20 cellular contexts compared by ENCODE assay signal in the genomic region with DNA sequence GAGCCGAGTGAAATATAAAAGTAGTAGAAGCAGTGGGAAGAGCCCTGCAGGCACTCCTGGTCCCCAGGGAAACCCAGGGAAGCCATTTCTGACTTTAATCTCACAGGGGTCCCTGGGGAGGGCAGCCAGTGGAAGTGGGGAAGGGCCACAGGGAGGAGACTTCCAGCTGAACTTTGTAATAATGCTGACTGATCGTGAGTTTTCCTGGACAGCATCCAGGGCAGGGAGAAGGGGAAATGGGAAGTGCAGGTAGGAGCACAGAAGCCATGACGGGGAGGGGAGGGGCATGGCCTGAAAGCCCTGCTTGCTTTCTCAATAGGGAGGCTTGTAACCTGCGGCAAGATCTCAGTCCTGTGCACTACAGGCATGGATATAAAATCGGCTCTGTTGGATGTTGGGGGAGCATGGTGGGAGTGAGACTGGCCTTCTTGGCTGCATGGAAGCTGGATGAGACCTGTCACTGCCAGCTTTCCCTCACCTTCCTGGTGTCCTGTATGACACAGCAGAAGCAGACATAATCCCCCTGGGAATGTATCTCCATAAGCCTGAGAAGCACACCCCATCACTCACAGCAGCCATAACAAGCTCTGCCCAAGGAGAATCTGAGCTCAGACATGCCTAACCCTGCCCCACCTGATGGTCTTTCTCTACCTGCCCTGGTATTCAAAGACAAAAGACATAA. TPM values are rescaled to one million over a fixed set of nuclear protein-coding genes. Genes with fewer than 3 reads are reported as not detected.
DNase-seq lines count a peak whose midpoint lies in the region; ATAC-seq, FAIRE-seq and TF ChIP-seq lines count a peak whose summit lies in the region.
"Had no signal": no experiment of that assay in that cellular context is flagged by ENCODE, and none has a peak within 500 bp of the region (broad histone marks: within the 10 kb centered on the region; RNA-seq: fewer than 3 reads in every experiment).

No MANE protein-coding gene starts in this region.

- TF ChIP-seq POLR2A in HepG2 (IDR thresholded peaks at IDR 0.05; ENCODE audit: insufficient read depth in 1 of 2, low read depth in 2 of 2, low read length in 2 of 2): no peak
- no peak for TF ChIP-seq POLR2A in right lobe of liver (IDR thresholded peaks at IDR 0.05)
- TF ChIP-seq POLR2A in vagina (IDR thresholded peaks at IDR 0.05): no peak

- H3K36me3 ChIP-seq in HepG2 (replicated peaks in 1 of 2; ENCODE audit: control insufficient read depth in 1 of 2, insufficient read depth in 2 of 2, low read length in 2 of 2) (peaks cover 0 to 5% of the 10 kb centered on the region in 2 experiments; a peak in 2 of 5 replicates), right lobe of liver (no peaks in the 10 kb centered on the region), Panc1 (ENCODE audit: control insufficient read depth, insufficient read depth, low read length) (no peaks in the 10 kb centered on the region), vagina (peaks cover 0 to 22% of the 10 kb centered on the region in 2 donors)
- H3K36me3 ChIP-seq: upper lobe of right lung had no signal

- no peaks in the 10 kb centered on the region for H3K9me3 ChIP-seq in HepG2 (ENCODE audit: low read length)
- no peaks in the 10 kb centered on the region for H3K9me3 ChIP-seq in right lobe of liver
- H3K9me3 ChIP-seq in Panc1 (ENCODE audit: control insufficient read depth, insufficient read depth, low read depth, low read length): no peaks in the 10 kb centered on the region
- no peaks in the 10 kb centered on the region for H3K9me3 ChIP-seq in vagina
- H3K9me3 ChIP-seq: upper lobe of right lung had no signal

- no peaks in the 10 kb centered on the region for H4K20me1 ChIP-seq in HepG2 (ENCODE audit: insufficient read depth, low read length)

- no peaks in the 10 kb centered on the region for H3K79me2 ChIP-seq in HepG2 (ENCODE audit: insufficient read depth, low read length)

- H3K27ac ChIP-seq in HepG2 (ENCODE audit: extremely low read length, insufficient read depth, low read length) (no peak overlapping the region), right lobe of liver (no peak overlapping the region), Panc1 (ENCODE audit: low read length) (no peak overlapping the region), vagina (no peak overlapping the region)
- H3K27ac ChIP-seq: gastroesophageal sphincter, upper lobe of right lung had no signal

- POLR2A ChIA-PET in HepG2 (lab: Yijun Ruan, JAX): no interaction called here
- POLR2A ChIA-PET in Panc1 (lab: Charles Lee): no interaction called here
- POLR2A ChIA-PET in activated CD4-positive, alpha-beta T cell treated with anti-CD3 and anti-CD28 coated beads for 36 hours (lab: Charles Lee): no interaction called here

- H3K4me3 ChIP-seq in HepG2 (replicated peaks in 1 of 3; ENCODE audit: insufficient read depth in 1 of 3, low read depth in 2 of 3, low read length in 3 of 3) (no peak overlapping the region), right lobe of liver (no peak overlapping the region), Panc1 (ENCODE audit: low read depth in 2 of 2, low read length in 2 of 2) (no peak overlapping the region), vagina (no peak overlapping the region)
- H3K4me3 ChIP-seq: gastroesophageal sphincter, upper lobe of right lung had no signal

- peaks cover 24% of the 10 kb centered on the region for H3K9me3 Mint-ChIP-seq in activated CD4-positive, alpha-beta T cell treated with anti-CD3 and anti-CD28 coated beads for 36 hours (ENCODE audit: low read depth)

- H3K27me3 Mint-ChIP-seq in activated CD4-positive, alpha-beta T cell treated with anti-CD3 and anti-CD28 coated beads for 36 hours: no peaks in the 10 kb centered on the region
- H3K27me3 Mint-ChIP-seq: central memory CD8-positive, alpha-beta T cell had no signal

- H3K4me2 ChIP-seq in HepG2 (ENCODE audit: low read depth, low read length): no peak overlapping the region; the same call in 1 of the 2 replicates

- TF ChIP-seq CTCF in HepG2 (CRISPR knock-in tag; IDR thresholded peaks at IDR 0.05) (no peak), right lobe of liver (IDR thresholded peaks at IDR 0.05) (no peak), Panc1 (IDR thresholded peaks at IDR 0.05) (no peak), vagina (IDR thresholded peaks at IDR 0.05) (no peak)

- ATAC-seq in HepG2: peak; percentile 52
- ATAC-seq in right lobe of liver: no peak
- ATAC-seq in Panc1: peak; percentile 34; the same call in 1 of the 2 replicates
- ATAC-seq in left colon: peak; percentile 63
- ATAC-seq in activated CD4-positive, alpha-beta T cell treated with anti-CD3 and anti-CD28 coated beads for 36 hours: no peak
- ATAC-seq: stimulated activated naive CD8-positive, alpha-beta T cell treated with anti-CD3 and anti-CD28 coated beads, Interleukin-15, Interleukin-2, amounts not matched to agents 100 U/mL and 50 U/mL, for 24 hours had no signal

- in situ Hi-C loops in HepG2 (cut with HindIII; ENCODE audit: extremely low pct_ligation_motif_present, low pct_unique_long_range_greater_than_20kb) (no loop called here), Panc1 (cut with HindIII; ENCODE audit: low pct_unique_long_range_greater_than_20kb, low sequenced_read_pairs) (no loop called here)

- DNase-seq in HepG2 (ENCODE audit: low spot score) (no peak), right lobe of liver (no peak), Panc1 (ENCODE audit: low read depth, low spot score) (no peak), left colon (peak in 1 of 2 donors; percentile 28), vagina (ENCODE audit: extremely low spot score in 2 of 2) (peak; percentile 82 to 84), kidney tubule cell (ENCODE audit: low spot score) (no peak), HT-29 (ENCODE audit: low spot score) (no peak)
- DNase-seq in activated CD4-positive, alpha-beta T cell treated with anti-CD3 and anti-CD28 coated beads for 36 hours: no peak
- DNase-seq: activated CD4-positive, CD25-positive, alpha-beta regulatory T cell treated with anti-CD3 and anti-CD28 coated beads, Interleukin-2, amount 50 U/mL, for 72 hours; activated gamma-delta T cell treated with Interleukin-2 at 50 U/mL for 16 hours; DND-41; midbrain; NCI-H2107; NCI-H524; stimulated activated naive CD8-positive, alpha-beta T cell treated with anti-CD3 and anti-CD28 coated beads, Interleukin-15, Interleukin-2, amounts not matched to agents 100 U/mL and 50 U/mL, for 24 hours; SW 1271 had no signal

- H2AFZ ChIP-seq in HepG2 (ENCODE audit: low read length): no peak overlapping the region

- no peak overlapping the region for H3K4me3 Mint-ChIP-seq in activated CD4-positive, alpha-beta T cell treated with anti-CD3 and anti-CD28 coated beads for 36 hours
- H3K4me3 Mint-ChIP-seq: central memory CD8-positive, alpha-beta T cell; nephron had no signal

- intact Hi-C loops in HepG2 (cut with micrococcal nuclease; ENCODE audit: unreplicated experiment): no loop called here
- intact Hi-C loops in right lobe of liver (cut with DNase I): no loop called here
- intact Hi-C loops in Panc1 (cut with micrococcal nuclease; ENCODE audit: unreplicated experiment): no loop called here
- intact Hi-C loops in left colon (cut with DNase I, micrococcal nuclease): no loop called here
- intact Hi-C loops in vagina (cut with DNase I): no loop called here
- intact Hi-C loops in activated CD4-positive, alpha-beta T cell treated with anti-CD3 and anti-CD28 coated beads for 36 hours (cut with DNase I, micrococcal nuclease): no loop called here

- no peak for TF ChIP-seq RAD21 in HepG2 (CRISPR knock-in tag; IDR thresholded peaks at IDR 0.05)

- peaks cover 13% of the 10 kb centered on the region for H3K4me1 ChIP-seq in HepG2 (ENCODE audit: insufficient read depth, low read length)
- no peaks in the 10 kb centered on the region for H3K4me1 ChIP-seq in right lobe of liver
- H3K4me1 ChIP-seq in Panc1 (ENCODE audit: control insufficient read depth, insufficient read depth, low read length): no peaks in the 10 kb centered on the region
- no peaks in the 10 kb centered on the region for H3K4me1 ChIP-seq in vagina
- H3K4me1 ChIP-seq: gastroesophageal sphincter had no signal

- no peak overlapping the region for H3K27ac Mint-ChIP-seq in activated CD4-positive, alpha-beta T cell treated with anti-CD3 and anti-CD28 coated beads for 36 hours

- WGBS in HepG2 (ENCODE audit: low lambda C conversion rate): 41% methylated on average over 5 of the region's 5 CpGs
- WGBS in right lobe of liver (ENCODE audit: insufficient coverage, low coverage, low lambda C conversion rate, missing lambda C conversion rate): 74% methylated on average over 4 of the region's 5 CpGs

- H3K36me3 Mint-ChIP-seq in activated CD4-positive, alpha-beta T cell treated with anti-CD3 and anti-CD28 coated beads for 36 hours (ENCODE audit: low read depth): peaks cover 34% of the 10 kb centered on the region

- BruUV-seq in HepG2 (replicated peaks; lab: Mats Ljungman, UMichigan): no TSS peak
- BruUV-seq in Panc1 (replicated peaks; lab: Mats Ljungman, UMichigan): no TSS peak

- H3K27me3 ChIP-seq in HepG2 (ENCODE audit: control insufficient read depth in 1 of 2, insufficient read depth in 2 of 2, low read length in 2 of 2): no peaks in the 10 kb centered on the region
- H3K27me3 ChIP-seq in right lobe of liver: no peaks in the 10 kb centered on the region
- H3K27me3 ChIP-seq in Panc1 (ENCODE audit: control insufficient read depth, insufficient read depth, low read length): no peaks in the 10 kb centered on the region; the same call in 1 of the 2 replicates
- H3K27me3 ChIP-seq in vagina: no peaks in the 10 kb centered on the region
- H3K27me3 ChIP-seq: upper lobe of right lung had no signal

- TF ChIP-seq EP300 in HepG2 (IDR thresholded peaks at IDR 0.05; ENCODE audit: low read depth in 2 of 2, low read length in 2 of 2): no peak
- TF ChIP-seq EP300 in HepG2 (CRISPR knock-in tag; IDR thresholded peaks at IDR 0.05; ENCODE audit: borderline replicate concordance): no peak

- H3K4me1 Mint-ChIP-seq in activated CD4-positive, alpha-beta T cell treated with anti-CD3 and anti-CD28 coated beads for 36 hours: peaks cover 2% of the 10 kb centered on the region

- no peak for FAIRE-seq in HepG2 (lab: Jason Lieb, UNC)

- CTCF ChIA-PET in HepG2 (lab: Yijun Ruan, JAX; ENCODE audit: low intra/inter-chr PET ratio, low total read pairs) (no interaction called here), Panc1 (lab: Charles Lee) (no interaction called here)
- CTCF ChIA-PET in activated CD4-positive, alpha-beta T cell treated with anti-CD3 and anti-CD28 coated beads for 36 hours (lab: Charles Lee): interaction anchor here (1.3 to 1.9 kb wide), 3 partner anchors 12 to 128 kb away, joined by 3 to 11 read pairs (median 4); no protein-coding TSS in a partner anchor

- H3K9ac ChIP-seq in HepG2 (ENCODE audit: insufficient read depth, low read depth, low read length): no peak overlapping the region

RNA-seq across cellular contexts. Expression of a gene that starts 15.1 kb away (rescaled TPM):
- total RNA-seq in HepG2 (2016; rRNA removed; fragmentation: Illumina TruSeq; extraction: Trizol) (5.8 and 6.5 TPM in 2 replicates), right lobe of liver (10 to 100 TPM in 4 of 6 experiments, 1 to 10 TPM in 2; 6.1 to 25.4 (median 10.5) TPM), Panc1 (2021; ENCODE audit: unreplicated experiment) (7.8 TPM), left colon (10 to 100 TPM; 36.4 to 91.7 TPM), vagina (16.7 TPM)
- total RNA-seq in HepG2 (2016; cell fraction: cytosol; rRNA removed; fragmentation: Illumina TruSeq; extraction: Trizol; ENCODE audit: low read depth): 0.91 and 1.5 TPM in 2 replicates
- total RNA-seq in HepG2 (2016; cell fraction: insoluble cytoplasmic fraction; rRNA removed; fragmentation: Illumina TruSeq; extraction: Trizol): 4.7 and 6.3 TPM in 2 replicates
- 2.0 and 2.5 TPM in 2 replicates for total RNA-seq in HepG2 (2016; cell fraction: membrane; rRNA removed; fragmentation: Illumina TruSeq; extraction: Trizol)
- total RNA-seq in HepG2 (2016; cell fraction: nucleus; rRNA removed; fragmentation: Illumina TruSeq; extraction: Trizol): 5.1 and 6.0 TPM in 2 replicates
- 2.6 and 4.1 TPM in 2 replicates for polyA plus RNA-seq in HepG2 (2011; rRNA removed)
- polyA plus RNA-seq in HepG2 (2011; cell fraction: cytosol; rRNA removed): 1.9 and 3.3 TPM in 2 replicates
- polyA plus RNA-seq in HepG2 (2011; cell fraction: nucleus; rRNA removed): 10.6 and 13.3 TPM in 2 replicates
- polyA plus RNA-seq in HepG2 (2012): 3.1 and 3.2 TPM in 2 replicates
- polyA plus RNA-seq in HepG2 (2016; cell fraction: cytosol; fragmentation: Illumina TruSeq; extraction: Trizol; ENCODE audit: low read depth): 0.67 and 0.69 TPM in 2 replicates
- 4.3 and 4.6 TPM in 2 replicates for polyA plus RNA-seq in HepG2 (2016; cell fraction: insoluble cytoplasmic fraction; fragmentation: Illumina TruSeq; extraction: Trizol; ENCODE audit: low read depth)
- 1.1 and 1.5 TPM in 2 replicates for polyA plus RNA-seq in HepG2 (2016; cell fraction: membrane; fragmentation: Illumina TruSeq; extraction: Trizol; ENCODE audit: low read depth)
- polyA plus RNA-seq in HepG2 (2016; cell fraction: nucleus; fragmentation: Illumina TruSeq; extraction: Trizol; ENCODE audit: insufficient read depth, low read depth): 6.6 and 7.4 TPM in 2 replicates
- 6.7 and 7.0 TPM in 2 replicates for polyA minus RNA-seq in HepG2 (2011; rRNA and poly(A)+ RNA removed; ENCODE audit: low replicate concordance)
- polyA minus RNA-seq in HepG2 (2011; cell fraction: cytosol; rRNA and poly(A)+ RNA removed): 2.9 and 4.3 TPM in 2 replicates
- polyA minus RNA-seq in HepG2 (2011; cell fraction: nucleus; rRNA and poly(A)+ RNA removed): 8.6 and 13.1 TPM in 2 replicates
- polyA plus RNA-seq in Panc1 (2012; ENCODE audit: insufficient read length): 4.7 TPM
- total RNA-seq in HT-29 (2014; rRNA removed; shearing (Covaris generic)): 18.0 and 30.6 TPM in 2 replicates
- total RNA-seq in activated CD4-positive, alpha-beta T cell treated with anti-CD3 and anti-CD28 coated beads for 36 hours: 100 to 1,000 TPM; 162 to 169 TPM

RNA-seq across cellular contexts. Expression of a gene that starts 49.1 kb away (rescaled TPM):
- total RNA-seq in HepG2 (2016; rRNA removed; fragmentation: Illumina TruSeq; extraction: Trizol): 35.7 and 46.9 TPM in 2 replicates
- total RNA-seq in HepG2 (2016; cell fraction: cytosol; rRNA removed; fragmentation: Illumina TruSeq; extraction: Trizol; ENCODE audit: low read depth): 13.1 and 13.9 TPM in 2 replicates
- total RNA-seq in HepG2 (2016; cell fraction: insoluble cytoplasmic fraction; rRNA removed; fragmentation: Illumina TruSeq; extraction: Trizol): 36.0 and 40.4 TPM in 2 replicates
- total RNA-seq in HepG2 (2016; cell fraction: membrane; rRNA removed; fragmentation: Illumina TruSeq; extraction: Trizol): 49.7 and 53.9 TPM in 2 replicates
- 22.1 and 28.5 TPM in 2 replicates for total RNA-seq in HepG2 (2016; cell fraction: nucleus; rRNA removed; fragmentation: Illumina TruSeq; extraction: Trizol)
- 24.0 and 26.3 TPM in 2 replicates for polyA plus RNA-seq in HepG2 (2011; rRNA removed)
- 19.7 and 23.1 TPM in 2 replicates for polyA plus RNA-seq in HepG2 (2011; cell fraction: cytosol; rRNA removed)
- 20.8 and 25.8 TPM in 2 replicates for polyA plus RNA-seq in HepG2 (2011; cell fraction: nucleus; rRNA removed)
- polyA plus RNA-seq in HepG2 (2012): 21.5 and 22.7 TPM in 2 replicates
- polyA plus RNA-seq in HepG2 (2016; cell fraction: cytosol; fragmentation: Illumina TruSeq; extraction: Trizol; ENCODE audit: low read depth): 15.4 and 17.8 TPM in 2 replicates
- 34.6 and 40.6 TPM in 2 replicates for polyA plus RNA-seq in HepG2 (2016; cell fraction: insoluble cytoplasmic fraction; fragmentation: Illumina TruSeq; extraction: Trizol; ENCODE audit: low read depth)
- polyA plus RNA-seq in HepG2 (2016; cell fraction: membrane; fragmentation: Illumina TruSeq; extraction: Trizol; ENCODE audit: low read depth): 37.5 and 39.1 TPM in 2 replicates
- 26.6 and 29.1 TPM in 2 replicates for polyA plus RNA-seq in HepG2 (2016; cell fraction: nucleus; fragmentation: Illumina TruSeq; extraction: Trizol; ENCODE audit: insufficient read depth, low read depth)
- 0.21 and 25.1 TPM in 2 replicates for polyA minus RNA-seq in HepG2 (2011; rRNA and poly(A)+ RNA removed; ENCODE audit: low replicate concordance)
- 15.5 and 16.9 TPM in 2 replicates for polyA minus RNA-seq in HepG2 (2011; cell fraction: cytosol; rRNA and poly(A)+ RNA removed)
- polyA minus RNA-seq in HepG2 (2011; cell fraction: nucleus; rRNA and poly(A)+ RNA removed): 45.6 and 52.1 TPM in 2 replicates
- total RNA-seq in right lobe of liver: 1 to 10 TPM in 4 of 6 experiments, under 1 TPM in 2; 0.49 to 1.9 (median 1.5) TPM
- 56.7 TPM for total RNA-seq in Panc1 (2021; ENCODE audit: unreplicated experiment)
- polyA plus RNA-seq in Panc1 (2012; ENCODE audit: insufficient read length): 40.1 TPM
- total RNA-seq in left colon: 1 to 10 TPM; 3.8 TPM
- total RNA-seq in vagina: 13.5 TPM
- total RNA-seq in HT-29 (2014; rRNA removed; shearing (Covaris generic)): 1.9 and 3.4 TPM in 2 replicates
- total RNA-seq in activated CD4-positive, alpha-beta T cell treated with anti-CD3 and anti-CD28 coated beads for 36 hours: 10 to 100 TPM; 30.7 to 40.4 TPM

Comparison
In these comparisons a context has a peak if more than half of its experiments do, and no peak if none do; other contexts are left out.
1. ATAC-seq: peak in HepG2 (single experiment), Panc1 (single experiment) and left colon (single experiment); none in right lobe of liver (0 of 4) and activated CD4-positive, alpha-beta T cell treated with anti-CD3 and anti-CD28 coated beads for 36 hours (single experiment).
2. DNase-seq: peak in vagina (2 of 2); none in HepG2 (single experiment), right lobe of liver (0 of 3), Panc1 (single experiment), kidney tubule cell (single experiment), HT-29 (single experiment) and activated CD4-positive, alpha-beta T cell treated with anti-CD3 and anti-CD28 coated beads for 36 hours (single experiment).